ENCODE assay signal across 15 cellular contexts in genomic region chrX:46263494-46263893, GRCh38.
"Had no signal": no experiment of that assay in that cellular context is flagged by ENCODE, and none has a peak within 500 bp of the region (broad histone marks: within the 10 kb centered on the region; RNA-seq: fewer than 3 reads in every experiment).

No MANE protein-coding gene starts in this region.

- ATAC-seq: activated naive CD4-positive, alpha-beta T cell treated with anti-CD3 and anti-CD28 coated beads, Interleukin-2, amount 50 U/mL, for 72 hours; body of pancreas; gastrocnemius medialis; heart right ventricle; left lobe of liver; right lobe of liver; stimulated activated naive CD8-positive, alpha-beta T cell treated with anti-CD3 and anti-CD28 coated beads, Interleukin-15, Interleukin-2, amounts not matched to agents 100 U/mL and 50 U/mL, for 24 hours had no signal

- H3K9me3 ChIP-seq: body of pancreas, gastrocnemius medialis, heart right ventricle, right lobe of liver, transverse colon had no signal

- H3K36me3 ChIP-seq: gastrocnemius medialis, heart right ventricle, right lobe of liver, transverse colon had no signal

- H3K27me3 ChIP-seq: body of pancreas, gastrocnemius medialis, right lobe of liver, transverse colon had no signal

- FAIRE-seq: islet of Langerhans had no signal

- H3K4me1 ChIP-seq: body of pancreas, gastrocnemius medialis, heart right ventricle, right lobe of liver, transverse colon had no signal

- DNase-seq: activated CD4-positive, alpha-beta T cell treated with anti-CD3 and anti-CD28 coated beads, Interleukin-2, amount 10 ng/mL, durations not matched to agents 7 days and 5 days; activated T-cell treated with anti-CD3 and anti-CD28 coated beads for 4 hours; body of pancreas; cortex of kidney; effector memory CD4-positive, alpha-beta T cell; erythroblast; gastrocnemius medialis; heart right ventricle; nucleus accumbens; right lobe of liver; stimulated activated naive CD8-positive, alpha-beta T cell treated with anti-CD3 and anti-CD28 coated beads, Interleukin-15, Interleukin-2, amounts not matched to agents 100 U/mL and 50 U/mL, for 24 hours; transverse colon had no signal

- H3K4me3 ChIP-seq: body of pancreas, gastrocnemius medialis, heart right ventricle, right lobe of liver, transverse colon had no signal

- H3K27ac ChIP-seq: body of pancreas, gastrocnemius medialis, heart right ventricle, right lobe of liver, transverse colon had no signal
